ENCODE assay signal across 8 cellular contexts in genomic region chr10:96830511-96831199, GRCh38. TPM values are rescaled to one million over a fixed set of nuclear protein-coding genes. Genes with fewer than 3 reads are reported as not detected.
A peak's percentile ranks its signal among the peaks of the same experiment; 100 is the strongest.
DNase-seq lines count a peak whose midpoint lies in the region; ATAC-seq and TF ChIP-seq lines count a peak whose summit lies in the region.

No MANE protein-coding gene starts in this region.

- DNase-seq in AML-193 (lab: John Stamatoyannopoulos, UW) = peak; percentile 56 to 63
- peak; percentile 67 for DNase-seq in NCI-H510A treated with DMSO at 0.1 percent for 48 hours (lab: John Stamatoyannopoulos, UW)
- peak; percentile 49 to 60 for DNase-seq in activated CD8-positive, alpha-beta memory T cell treated with anti-CD3 and anti-CD28 coated beads for 1 hour (ENCODE audit: extremely low read depth in 1 of 2, low read depth in 1 of 2)
- peak; percentile 91 for DNase-seq in endodermal cell
- DNase-seq in natural killer cell treated with Interleukin-12 subunit alpha and Interleukin-12 subunit beta and Interleukin-15 and Interleukin-18, amount 100 ng/mL, for 72 hours (ENCODE audit: low spot score) = peak; percentile 84
- peak; percentile 72 for DNase-seq in stimulated activated naive CD4-positive, alpha-beta T cell treated with Interleukin-2 at 50 U/mL for 16 hours (lab: John Stamatoyannopoulos, UW)

- H3K4me1 Mint-ChIP-seq in endodermal cell = peaks cover 13% of the 10 kb centered on the region
- H3K4me1 Mint-ChIP-seq in natural killer cell treated with Interleukin-12 subunit alpha and Interleukin-12 subunit beta and Interleukin-15 and Interleukin-18, amount 100 ng/mL, for 72 hours (ENCODE audit: low read depth in 2 of 2) = peaks cover 32 to 37% of the 10 kb centered on the region in 2 donors

- H3K27me3 ChIP-seq in endodermal cell (ENCODE audit: control insufficient read depth, insufficient read depth, low read length, poor library complexity, severe bottlenecking) = no peaks in the 10 kb centered on the region

- peak; percentile 90 for TF ChIP-seq CTCF in endodermal cell (conservative IDR thresholded peaks at IDR 0.05)

- ATAC-seq in GM21526 (IDR thresholded peaks at IDR 0.05; ENCODE audit: low FRiP score, unreplicated experiment) (peak; percentile 25), GM18868 (IDR thresholded peaks at IDR 0.05; ENCODE audit: unreplicated experiment) (no peak)
- ATAC-seq in natural killer cell treated with Interleukin-12 subunit alpha and Interleukin-12 subunit beta and Interleukin-15 and Interleukin-18, amount 100 ng/mL, for 72 hours = no peak

- no peaks in the 10 kb centered on the region for H3K9me3 ChIP-seq in endodermal cell (ENCODE audit: control insufficient read depth, low read length)

- H3K27ac Mint-ChIP-seq in endodermal cell = no peak overlapping the region
- H3K27ac Mint-ChIP-seq in natural killer cell treated with Interleukin-12 subunit alpha and Interleukin-12 subunit beta and Interleukin-15 and Interleukin-18, amount 100 ng/mL, for 72 hours = peak overlapping the region; percentile 93 to 98

- WGBS in endodermal cell (ENCODE audit: insufficient coverage in 1 of 2, insufficient read length in 1 of 2), 2 experiments = 45 to 83% methylated on average over 3 to 17 of the region's 17 CpGs

- H3K9me3 Mint-ChIP-seq in endodermal cell = no peaks in the 10 kb centered on the region
- no peaks in the 10 kb centered on the region for H3K9me3 Mint-ChIP-seq in natural killer cell treated with Interleukin-12 subunit alpha and Interleukin-12 subunit beta and Interleukin-15 and Interleukin-18, amount 100 ng/mL, for 72 hours

- H3K4me3 Mint-ChIP-seq in endodermal cell = peak overlapping the region; percentile 85
- H3K4me3 Mint-ChIP-seq in natural killer cell treated with Interleukin-12 subunit alpha and Interleukin-12 subunit beta and Interleukin-15 and Interleukin-18, amount 100 ng/mL, for 72 hours = peak overlapping the region; percentile 93

- no peaks in the 10 kb centered on the region for H3K4me1 ChIP-seq in endodermal cell (ENCODE audit: control insufficient read depth, insufficient read depth, low read length)

- H3K36me3 Mint-ChIP-seq in endodermal cell (ENCODE audit: low read depth) = peaks cover 3% of the 10 kb centered on the region
- no peaks in the 10 kb centered on the region for H3K36me3 Mint-ChIP-seq in natural killer cell treated with Interleukin-12 subunit alpha and Interleukin-12 subunit beta and Interleukin-15 and Interleukin-18, amount 100 ng/mL, for 72 hours

- H3K36me3 ChIP-seq in endodermal cell (ENCODE audit: control insufficient read depth, insufficient read depth, low read length) = no peaks in the 10 kb centered on the region

- H3K9ac ChIP-seq in endodermal cell (ENCODE audit: extremely low read depth, low read length, poor library complexity, severe bottlenecking) = no peak overlapping the region

- peak overlapping the region; percentile 89 for H3K4me3 ChIP-seq in endodermal cell (ENCODE audit: low read length)

- H3K27ac ChIP-seq in endodermal cell (ENCODE audit: low read depth, low read length) = no peak overlapping the region

- peaks cover 23% of the 10 kb centered on the region for H3K27me3 Mint-ChIP-seq in endodermal cell (ENCODE audit: insufficient read depth)
- no peaks in the 10 kb centered on the region for H3K27me3 Mint-ChIP-seq in natural killer cell treated with Interleukin-12 subunit alpha and Interleukin-12 subunit beta and Interleukin-15 and Interleukin-18, amount 100 ng/mL, for 72 hours

RNA-seq across cellular contexts. Expression of gene LCOR, which starts 1.4 kb away (rescaled TPM):
- total RNA-seq in endodermal cell = 10 to 100 TPM; 36.9 to 43.3 TPM
- polyA plus RNA-seq in endodermal cell (2013, experiment 1 of 2) = 16.6 TPM
- 19.4 TPM for polyA plus RNA-seq in endodermal cell (2013, experiment 2 of 2)
- 10 to 100 TPM; 58.7 to 70.2 TPM for total RNA-seq in natural killer cell treated with Interleukin-12 subunit alpha and Interleukin-12 subunit beta and Interleukin-15 and Interleukin-18, amount 100 ng/mL, for 72 hours
